ENCODE assay signal across 1 cellular context in the genomic region with DNA sequence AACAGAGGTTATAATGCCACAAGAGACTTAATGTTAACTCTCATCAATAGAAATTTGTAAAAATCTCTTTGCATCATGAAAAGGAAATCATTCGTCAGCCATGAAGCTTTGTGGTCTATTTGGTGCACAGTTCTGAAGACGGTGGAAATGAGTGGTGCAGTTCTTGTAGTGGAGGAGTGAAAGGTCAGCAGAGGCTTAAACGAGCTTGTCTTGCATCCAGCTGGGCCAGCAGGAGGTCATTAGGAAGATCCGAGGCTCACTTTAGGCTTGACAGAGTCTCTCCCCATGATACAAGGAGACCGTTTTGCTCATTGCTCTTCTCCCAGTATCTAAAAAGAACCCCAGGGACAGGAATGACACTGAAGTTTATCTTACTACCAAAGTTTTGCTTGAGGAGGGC.
TF ChIP-seq lines count a peak whose summit lies in the region.

No MANE protein-coding gene starts in this region.

TF ChIP-seq in GM12878, 131 proteins besides CTCF, POLR2A, EP300 and RAD21:
- TF ChIP-seq, protein P1, sequence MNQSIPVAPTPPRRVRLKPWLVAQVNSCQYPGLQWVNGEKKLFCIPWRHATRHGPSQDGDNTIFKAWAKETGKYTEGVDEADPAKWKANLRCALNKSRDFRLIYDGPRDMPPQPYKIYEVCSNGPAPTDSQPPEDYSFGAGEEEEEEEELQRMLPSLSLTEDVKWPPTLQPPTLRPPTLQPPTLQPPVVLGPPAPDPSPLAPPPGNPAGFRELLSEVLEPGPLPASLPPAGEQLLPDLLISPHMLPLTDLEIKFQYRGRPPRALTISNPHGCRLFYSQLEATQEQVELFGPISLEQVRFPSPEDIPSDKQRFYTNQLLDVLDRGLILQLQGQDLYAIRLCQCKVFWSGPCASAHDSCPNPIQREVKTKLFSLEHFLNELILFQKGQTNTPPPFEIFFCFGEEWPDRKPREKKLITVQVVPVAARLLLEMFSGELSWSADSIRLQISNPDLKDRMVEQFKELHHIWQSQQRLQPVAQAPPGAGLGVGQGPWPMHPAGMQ (IDR thresholded peaks at IDR 0.05; ENCODE audit: borderline replicate concordance): no peak
